Comparison of ENCODE assay signal across 24 cellular contexts in the genomic region with DNA sequence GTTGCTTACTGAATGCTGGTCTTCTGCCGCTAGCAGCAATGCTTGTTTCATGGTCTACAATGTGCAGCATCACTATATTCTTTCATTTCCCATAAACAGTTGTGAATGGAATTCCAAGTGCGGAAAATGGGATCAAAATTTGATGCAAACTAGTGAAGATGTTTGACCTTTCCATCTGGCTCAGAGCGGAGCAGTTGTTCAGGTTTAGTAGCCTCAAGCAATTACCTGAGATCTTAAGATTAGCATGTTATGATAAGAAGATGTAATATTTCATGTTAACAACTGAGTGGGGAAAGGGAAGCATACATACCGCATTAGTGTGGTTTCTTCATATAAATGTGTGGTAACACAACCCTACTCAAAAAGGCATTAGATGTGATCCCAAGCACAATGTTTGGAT.
"Had no signal": no experiment of that assay in that cellular context is flagged by ENCODE, and none has a peak within 500 bp of the region (broad histone marks: within the 10 kb centered on the region; RNA-seq: fewer than 3 reads in every experiment).

No MANE protein-coding gene starts in this region.

- ATAC-seq: effector memory CD8-positive, alpha-beta T cell; esophagus mucosa; foreskin keratinocyte; gastrocnemius medialis; gastroesophageal sphincter; heart left ventricle; heart right ventricle had no signal

- H3K4me3 ChIP-seq: colonic mucosa, coronary artery, dorsolateral prefrontal cortex, esophagus muscularis mucosa, esophagus squamous epithelium, gastrocnemius medialis, gastroesophageal sphincter, heart left ventricle, heart right ventricle had no signal

- H3K27me3 ChIP-seq: colonic mucosa, dorsolateral prefrontal cortex, esophagus muscularis mucosa, esophagus squamous epithelium, foreskin keratinocyte, gastrocnemius medialis, gastroesophageal sphincter, heart left ventricle, heart right ventricle had no signal

- H3K9me3 ChIP-seq: colonic mucosa, esophagus muscularis mucosa, esophagus squamous epithelium, gastrocnemius medialis, gastroesophageal sphincter, heart left ventricle, heart right ventricle had no signal

- DNase-seq: colonic mucosa; cortex of kidney; dermis blood vessel endothelial cell; dorsolateral prefrontal cortex; effector CD4-positive, alpha-beta T cell; effector CD8-positive, alpha-beta T cell; effector memory CD4-positive, alpha-beta T cell; effector memory CD8-positive, alpha-beta T cell; endodermal cell; erythroblast; esophagus squamous epithelium; foreskin fibroblast; foreskin keratinocyte; foreskin melanocyte; gastrocnemius medialis; glutamatergic neuron; head of caudate nucleus; heart left ventricle; heart right ventricle had no signal

- H3K27ac ChIP-seq: colonic mucosa, coronary artery, dorsolateral prefrontal cortex, epithelial cell of prostate, esophagus muscularis mucosa, esophagus squamous epithelium, foreskin keratinocyte, gastrocnemius medialis, gastroesophageal sphincter, heart left ventricle, heart right ventricle had no signal

- H3K36me3 ChIP-seq: colonic mucosa, esophagus muscularis mucosa, esophagus squamous epithelium, gastrocnemius medialis, gastroesophageal sphincter, heart left ventricle, heart right ventricle had no signal

- H3K4me1 ChIP-seq: colonic mucosa, esophagus muscularis mucosa, gastrocnemius medialis, gastroesophageal sphincter, heart left ventricle, heart right ventricle had no signal
